Comparison of ENCODE assay signal across 8 cellular contexts in genomic region chr5:152142845-152143469, GRCh38.
DNase-seq lines count a peak whose midpoint lies in the region; ATAC-seq and TF ChIP-seq lines count a peak whose summit lies in the region.

No MANE protein-coding gene starts in this region.

- H4K20me1 ChIP-seq in mammary epithelial cell (ENCODE audit: insufficient read depth, low read length), result no peaks in the 10 kb centered on the region

- DNase-seq in DMS79 treated with DMSO at 0.1 percent for 48 hours (lab: John Stamatoyannopoulos, UW) (peak; percentile 28), DMS79 (lab: John Stamatoyannopoulos, UW) (no peak), NCI-H1694 treated with DMSO at 0.1 percent for 48 hours (lab: John Stamatoyannopoulos, UW) (peak; percentile 63), mammary epithelial cell (peak; percentile 21), kidney epithelial cell (ENCODE audit: low read depth) (peak; percentile 10)
- DNase-seq in stimulated activated CD4-positive, alpha-beta T cell treated with anti-CD3 and anti-CD28 coated beads, Interleukin-4, amount 100 ng/mL, for 1 hour, result peak; percentile 62

- ATAC-seq in HG02678 (IDR thresholded peaks at IDR 0.05; ENCODE audit: unreplicated experiment), result peak; percentile 90

- no peaks in the 10 kb centered on the region for H3K9me3 ChIP-seq in mammary epithelial cell (replicated peaks; ENCODE audit: insufficient read depth, low read length)

- no peaks in the 10 kb centered on the region for H3K36me3 ChIP-seq in mammary epithelial cell (ENCODE audit: insufficient read depth, low read length)
- no peaks in the 10 kb centered on the region for H3K36me3 ChIP-seq in kidney epithelial cell (ENCODE audit: control insufficient read depth, insufficient read depth, low read length)

- TF ChIP-seq CTCF in WI38 (IDR thresholded peaks at IDR 0.05; ENCODE audit: low read depth, low read length), result peak; percentile 79
- TF ChIP-seq CTCF in mammary epithelial cell (conservative IDR thresholded peaks at IDR 0.05 in 1 of 2, IDR thresholded peaks at IDR 0.05 in 1 of 2; ENCODE audit: extremely low read depth in 1 of 2, insufficient read depth in 1 of 2, low read depth in 1 of 2, low read length in 2 of 2), result peak; percentile 86 to 95
- TF ChIP-seq CTCF in kidney epithelial cell (IDR thresholded peaks at IDR 0.05; ENCODE audit: insufficient read depth, low read length, poor library complexity, severe bottlenecking), result peak; percentile 95

- in situ Hi-C loops in mammary epithelial cell (cut with MboI; ENCODE audit: low sequenced_read_pairs in 2 of 2), result loop anchor here (10.0 kb wide), 1 partner anchor 318 kb away; no protein-coding TSS in a partner anchor

- H3K4me2 ChIP-seq in mammary epithelial cell (ENCODE audit: insufficient read depth, low read depth, low read length), result no peak overlapping the region

- dilution Hi-C loops in mammary epithelial cell (cut with HindIII; ENCODE audit: low sequenced_read_pairs), result loop anchor here (25.0 kb wide), 1 partner anchor 306 kb away; no protein-coding TSS in a partner anchor

- H2AFZ ChIP-seq in mammary epithelial cell (ENCODE audit: low read depth, low read length), result no peak overlapping the region

- H3K27ac ChIP-seq in mammary epithelial cell (ENCODE audit: insufficient read depth, low read depth, low read length), result no peak overlapping the region

- H3K27me3 ChIP-seq in mammary epithelial cell (ENCODE audit: insufficient read depth, low read length) (no peaks in the 10 kb centered on the region), kidney epithelial cell (ENCODE audit: control insufficient read depth, insufficient read depth, low read length) (no peaks in the 10 kb centered on the region)

- BruUV-seq in mammary epithelial cell (replicated peaks; lab: Mats Ljungman, UMichigan), result no TSS peak

- no peak overlapping the region for H3K9ac ChIP-seq in mammary epithelial cell (ENCODE audit: insufficient read depth, low read length)

- no peaks in the 10 kb centered on the region for H3K4me1 ChIP-seq in mammary epithelial cell (ENCODE audit: insufficient read depth, low read length)

- CTCF ChIA-PET in mammary epithelial cell (lab: Charles Lee; ENCODE audit: low non-redundant PET), result interaction anchor here (0.6 to 1.3 kb wide), 2 partner anchors 16 to 317 kb away, joined by 3 to 17 read pairs; no protein-coding TSS in a partner anchor

- H3K4me3 ChIP-seq in WI38 (ENCODE audit: low read depth, low read length) (no peak overlapping the region), mammary epithelial cell (replicated peaks in 1 of 3; ENCODE audit: insufficient read depth in 1 of 3, low read depth in 2 of 3, low read length in 3 of 3) (no peak overlapping the region), kidney epithelial cell (ENCODE audit: low read depth, low read length) (no peak overlapping the region)

- no peaks in the 10 kb centered on the region for H3K79me2 ChIP-seq in mammary epithelial cell (ENCODE audit: insufficient read depth, low read length)

- WGBS in mammary epithelial cell (ENCODE audit: low coverage, missing lambda C conversion rate), result 7% methylated on average over 3 of the region's 3 CpGs

- intact Hi-C loops in mammary epithelial cell (cut with micrococcal nuclease), result loop anchor here (1.0 to 10.0 kb wide), 6 partner anchors 127 to 488 kb away; partner anchors contain the start of gene GLRA1
